13 cellular contexts compared by ENCODE assay signal in the genomic region with DNA sequence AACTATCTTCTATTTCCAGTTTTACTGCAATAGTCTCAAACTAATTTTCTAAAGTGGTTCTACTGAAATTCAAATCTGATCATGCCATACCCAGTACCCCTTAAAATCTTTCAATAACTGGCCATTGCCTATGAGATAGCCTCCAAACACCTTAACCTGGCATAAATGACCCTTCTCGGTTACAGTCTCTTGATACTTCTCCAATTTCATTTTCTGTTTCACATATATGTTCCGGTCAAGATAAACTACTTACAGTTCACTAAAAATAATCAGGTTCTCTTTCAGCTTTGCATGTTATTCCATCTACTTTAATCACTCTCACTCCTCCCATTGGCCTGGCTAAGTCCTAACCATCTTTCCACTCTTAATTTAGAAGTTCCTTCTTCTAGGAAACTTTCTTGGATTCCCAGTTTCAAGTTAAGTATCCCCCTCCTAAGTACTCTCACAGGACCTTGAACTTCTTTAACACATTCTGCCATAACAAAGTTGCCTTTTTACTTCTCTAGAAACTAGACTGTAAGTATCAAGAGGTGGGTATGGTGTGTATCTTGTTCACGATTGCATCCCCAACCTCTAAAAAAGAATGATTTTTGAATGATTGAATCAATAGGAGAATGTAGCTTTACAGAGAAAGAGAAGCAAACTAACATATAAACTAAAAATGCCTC.
DNase-seq lines count a peak whose midpoint lies in the region; ATAC-seq, FAIRE-seq and TF ChIP-seq lines count a peak whose summit lies in the region.
"Had no signal": no experiment of that assay in that cellular context is flagged by ENCODE, and none has a peak within 500 bp of the region (broad histone marks: within the 10 kb centered on the region; RNA-seq: fewer than 3 reads in every experiment).

No MANE protein-coding gene starts in this region.

- H3K4me3 ChIP-seq in tibial artery: no peak overlapping the region
- H3K4me3 ChIP-seq: lung had no signal

- H3K27me3 Mint-ChIP-seq in memory B cell: peaks cover 6% of the 10 kb centered on the region
- H3K27me3 Mint-ChIP-seq: progenitor cell of endocrine pancreas had no signal

- H3K9me3 ChIP-seq in tibial artery: no peaks in the 10 kb centered on the region
- H3K9me3 ChIP-seq: Caco-2 had no signal

- no peak overlapping the region for H3K4me3 Mint-ChIP-seq in memory B cell
- H3K4me3 Mint-ChIP-seq: T-helper 1 cell treated with Interleukin-12 subunit alpha and Interleukin-12 subunit beta and Interleukin-4 antibody, amounts not matched to agents 30 μg/mL and 1 μg/mL, for 36 hours had no signal

- peak; percentile 69 for FAIRE-seq in GM19239 (lab: Jason Lieb, UNC)

- peaks cover 3% of the 10 kb centered on the region for H3K9me3 Mint-ChIP-seq in memory B cell
- H3K9me3 Mint-ChIP-seq: T-helper 1 cell treated with Interleukin-12 subunit alpha and Interleukin-12 subunit beta and Interleukin-4 antibody, amounts not matched to agents 30 μg/mL and 1 μg/mL, for 36 hours had no signal

- peaks cover 3% of the 10 kb centered on the region for H3K36me3 Mint-ChIP-seq in memory B cell

- H3K36me3 ChIP-seq in tibial artery: no peaks in the 10 kb centered on the region

- H3K27me3 ChIP-seq in tibial artery: no peaks in the 10 kb centered on the region

- ATAC-seq in GM21786 (IDR thresholded peaks at IDR 0.05; ENCODE audit: unreplicated experiment): peak; percentile 95
- peak; percentile 92 for ATAC-seq in HG03280 (IDR thresholded peaks at IDR 0.05; ENCODE audit: unreplicated experiment)
- peak; percentile 22 for ATAC-seq in memory B cell (ENCODE audit: low read depth)

- H3K27ac Mint-ChIP-seq in memory B cell: no peak overlapping the region
- H3K27ac Mint-ChIP-seq: progenitor cell of endocrine pancreas; T-helper 1 cell treated with Interleukin-12 subunit alpha and Interleukin-12 subunit beta and Interleukin-4 antibody, amounts not matched to agents 30 μg/mL and 1 μg/mL, for 36 hours had no signal

- no peaks in the 10 kb centered on the region for H3K4me1 Mint-ChIP-seq in memory B cell

- intact Hi-C loops in tibial artery (cut with DNase I; ENCODE audit: low total_unique reads): no loop called here

- no peaks in the 10 kb centered on the region for H3K4me1 ChIP-seq in tibial artery

- no peak overlapping the region for H3K27ac ChIP-seq in tibial artery

- DNase-seq in GM19239 (ENCODE audit: insufficient read length, low spot score) (peak; percentile 18), memory B cell (ENCODE audit: low spot score in 2 of 2) (no peak), RKO (ENCODE audit: low spot score) (no peak), hepatic stellate cell (ENCODE audit: low spot score) (no peak), tibial artery (no peak)
- DNase-seq: Caco-2, NCI-H1417, substantia nigra had no signal

- TF ChIP-seq CTCF in tibial artery (IDR thresholded peaks at IDR 0.05): no peak

Comparison
In these comparisons a context has a peak if more than half of its experiments do, and no peak if none do; other contexts are left out.
1. ATAC-seq: peak in every context shown above with its lines; median percentile 95 in GM21786; 92 in HG03280; 22 in memory B cell.